In the genomic region with DNA sequence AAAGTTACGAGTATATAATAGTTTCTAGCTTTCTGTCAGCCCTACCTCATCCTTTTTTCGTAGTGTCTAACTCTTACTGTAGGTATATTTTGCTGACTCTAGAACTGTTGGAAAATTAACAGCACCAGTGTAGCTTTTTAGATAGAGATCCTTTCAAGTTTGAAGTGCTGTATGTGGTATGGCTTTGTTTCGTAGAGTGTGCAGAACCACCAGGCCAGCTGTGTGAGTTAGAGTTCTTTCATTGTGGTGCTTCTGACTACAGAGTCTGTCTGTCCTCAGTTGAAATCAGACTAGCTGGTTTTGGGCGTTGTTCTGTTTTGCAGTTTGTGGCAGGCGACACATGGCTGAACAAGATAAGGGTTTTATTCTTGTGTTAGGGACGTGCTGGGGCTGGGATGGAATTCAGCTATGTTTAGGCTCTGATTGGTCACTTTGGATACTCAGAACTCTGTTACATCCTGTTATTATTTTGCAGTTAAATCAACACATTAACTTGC, we compare ENCODE assay signal across 10 cellular contexts. TPM values are rescaled to one million over a fixed set of nuclear protein-coding genes. Genes with fewer than 3 reads are reported as not detected.
DNase-seq lines count a peak whose midpoint lies in the region; ATAC-seq, FAIRE-seq and TF ChIP-seq lines count a peak whose summit lies in the region.
"Had no signal": no experiment of that assay in that cellular context is flagged by ENCODE, and none has a peak within 500 bp of the region (broad histone marks: within the 10 kb centered on the region; RNA-seq: fewer than 3 reads in every experiment).

No MANE protein-coding gene starts in this region.

- POLR2A ChIA-PET in HepG2 (lab: Yijun Ruan, JAX), result no interaction called here

- no peak for DNase-seq in T-helper 2 cell treated with Interferon-gamma antibody and Interleukin-4, amounts not matched to agents 5 μg/mL and 100 μg/mL, for 36 hours (ENCODE audit: low spot score)
- no peak for DNase-seq in T-helper 2 cell
- DNase-seq in bronchial epithelial cell (ENCODE audit: low read depth), result peak; percentile 63
- DNase-seq in HepG2 (ENCODE audit: low spot score), result peak; percentile 40
- DNase-seq in thyroid gland, result peak; percentile 30 to 39
- DNase-seq in SIG-M5 treated with dmso at 0.1 percent for 504 hours (lab: John Stamatoyannopoulos, UW; ENCODE audit: unreplicated experiment), result no peak
- DNase-seq in epidermal melanocyte (ENCODE audit: insufficient read length, low spot score), result no peak

- no TSS peak for BruUV-seq in HepG2 (replicated peaks; lab: Mats Ljungman, UMichigan)

- peaks cover 5% of the 10 kb centered on the region for H3K9me3 Mint-ChIP-seq in T-helper 2 cell treated with Interferon-gamma antibody and Interleukin-4, amounts not matched to agents 5 μg/mL and 100 μg/mL, for 36 hours

- peaks cover 78% of the 10 kb centered on the region for H3K79me2 ChIP-seq in HepG2 (ENCODE audit: insufficient read depth, low read length)

- ATAC-seq in HepG2 (peak; percentile 7; the same call in 1 of the 3 replicates), GM21515 (IDR thresholded peaks at IDR 0.05; ENCODE audit: unreplicated experiment) (no peak)

- TF ChIP-seq EP300 in HepG2 (IDR thresholded peaks at IDR 0.05; ENCODE audit: low read depth in 2 of 2, low read length in 2 of 2) (no peak), HepG2 (CRISPR knock-in tag; IDR thresholded peaks at IDR 0.05; ENCODE audit: borderline replicate concordance) (no peak)

- no peaks in the 10 kb centered on the region for H3K27me3 ChIP-seq in bronchial epithelial cell (ENCODE audit: control insufficient read depth, insufficient read depth, low read length)
- H3K27me3 ChIP-seq in HepG2 (ENCODE audit: control insufficient read depth in 1 of 2, insufficient read depth in 2 of 2, low read length in 2 of 2), result no peaks in the 10 kb centered on the region; a peak in 1 of 5 replicates
- no peaks in the 10 kb centered on the region for H3K27me3 ChIP-seq in thyroid gland

- peaks cover 60% of the 10 kb centered on the region for H3K27me3 Mint-ChIP-seq in T-helper 2 cell treated with Interferon-gamma antibody and Interleukin-4, amounts not matched to agents 5 μg/mL and 100 μg/mL, for 36 hours (ENCODE audit: low read depth)

- no peak overlapping the region for H3K27ac Mint-ChIP-seq in T-helper 2 cell treated with Interferon-gamma antibody and Interleukin-4, amounts not matched to agents 5 μg/mL and 100 μg/mL, for 36 hours

- FAIRE-seq in bronchial epithelial cell (lab: Jason Lieb, UNC), result no peak
- no peak for FAIRE-seq in HepG2 (lab: Jason Lieb, UNC)
- FAIRE-seq: TTC549 had no signal

- TF ChIP-seq CTCF in bronchial epithelial cell (IDR thresholded peaks at IDR 0.05; ENCODE audit: insufficient read depth, low read length, severe bottlenecking), result no peak
- no peak for TF ChIP-seq CTCF in HepG2 (CRISPR knock-in tag; IDR thresholded peaks at IDR 0.05)
- no peak for TF ChIP-seq CTCF in thyroid gland (IDR thresholded peaks at IDR 0.05)

- in situ Hi-C loops in HepG2 (cut with HindIII; ENCODE audit: extremely low pct_ligation_motif_present, low pct_unique_long_range_greater_than_20kb), result loop anchor here (5.0 kb wide), 1 partner anchor 53 kb away; no protein-coding TSS in a partner anchor

- H3K9me3 ChIP-seq in HepG2 (ENCODE audit: low read length), result no peaks in the 10 kb centered on the region
- no peaks in the 10 kb centered on the region for H3K9me3 ChIP-seq in thyroid gland

- H3K4me2 ChIP-seq in HepG2 (ENCODE audit: low read depth, low read length), result peak overlapping the region; percentile 95

- H3K4me3 ChIP-seq in bronchial epithelial cell (ENCODE audit: low read depth, low read length) (peak overlapping the region; percentile 20), HepG2 (replicated peaks in 1 of 3; ENCODE audit: insufficient read depth in 1 of 3, low read depth in 2 of 3, low read length in 3 of 3) (peak overlapping the region; percentile 80 to 96 (median 86)), thyroid gland (replicated peaks in 1 of 3) (peak overlapping the region in 1 of 3 donors; percentile 8)
- H3K4me3 ChIP-seq: BLaER1 treated with 17β-estradiol and CSF1 and Interleukin-3, amounts not matched to agents 10 nM and 100 nM had no signal

- CTCF ChIA-PET in HepG2 (lab: Yijun Ruan, JAX; ENCODE audit: low intra/inter-chr PET ratio, low total read pairs), result no interaction called here

- H3K27ac ChIP-seq in HepG2 (ENCODE audit: extremely low read length, insufficient read depth, low read length) (peak overlapping the region; percentile 52), thyroid gland (peak overlapping the region; percentile 16 to 99 (median 93))
- H3K27ac ChIP-seq: BLaER1 treated with 17β-estradiol and CSF1 and Interleukin-3, amounts not matched to agents 10 nM and 100 nM had no signal

- peaks cover 37% of the 10 kb centered on the region for H3K4me1 Mint-ChIP-seq in T-helper 2 cell treated with Interferon-gamma antibody and Interleukin-4, amounts not matched to agents 5 μg/mL and 100 μg/mL, for 36 hours (ENCODE audit: low read depth)

- peaks cover 7% of the 10 kb centered on the region for H3K36me3 Mint-ChIP-seq in T-helper 2 cell treated with Interferon-gamma antibody and Interleukin-4, amounts not matched to agents 5 μg/mL and 100 μg/mL, for 36 hours (ENCODE audit: low read depth)

- H4K20me1 ChIP-seq in HepG2 (ENCODE audit: insufficient read depth, low read length), result peaks cover 29% of the 10 kb centered on the region

- H3K9ac ChIP-seq in HepG2 (ENCODE audit: insufficient read depth, low read depth, low read length), result peak overlapping the region; percentile 67
- H3K9ac ChIP-seq: BLaER1 treated with 17β-estradiol and CSF1 and Interleukin-3, amounts not matched to agents 10 nM and 100 nM had no signal

- TF ChIP-seq POLR2A in HepG2 (IDR thresholded peaks at IDR 0.05; ENCODE audit: insufficient read depth in 1 of 2, low read depth in 2 of 2, low read length in 2 of 2) (no peak), thyroid gland (IDR thresholded peaks at IDR 0.05) (peak in 1 of 2 donors; percentile 53)

- peak overlapping the region; percentile 8 for H3K4me3 Mint-ChIP-seq in T-helper 2 cell treated with Interferon-gamma antibody and Interleukin-4, amounts not matched to agents 5 μg/mL and 100 μg/mL, for 36 hours

- H3K36me3 ChIP-seq in bronchial epithelial cell (ENCODE audit: control insufficient read depth, insufficient read depth, low read length) (no peaks in the 10 kb centered on the region), HepG2 (replicated peaks in 1 of 2; ENCODE audit: control insufficient read depth in 1 of 2, insufficient read depth in 2 of 2, low read length in 2 of 2) (no peaks in the 10 kb centered on the region), thyroid gland (no peaks in the 10 kb centered on the region)

- TF ChIP-seq RAD21 in HepG2 (CRISPR knock-in tag; IDR thresholded peaks at IDR 0.05), result no peak

- H2AFZ ChIP-seq in HepG2 (ENCODE audit: low read length), result no peak overlapping the region

- WGBS in HepG2 (ENCODE audit: low lambda C conversion rate), result 21% methylated on average over 4 of the region's 6 CpGs
- WGBS in thyroid gland, 2 donors, result 16 to 22% methylated on average over 6 of the region's 6 CpGs

- intact Hi-C loops in HepG2 (cut with micrococcal nuclease; ENCODE audit: unreplicated experiment), result loop anchor here (5.0 kb wide), 2 partner anchors 33 to 93 kb away; no protein-coding TSS in a partner anchor
- intact Hi-C loops in thyroid gland (cut with DNase I), result loop anchor here (5.0 kb wide), 1 partner anchor 348 kb away; no protein-coding TSS in a partner anchor

- peaks cover 62% of the 10 kb centered on the region for H3K4me1 ChIP-seq in HepG2 (ENCODE audit: insufficient read depth, low read length)
- peaks cover 39 to 42% of the 10 kb centered on the region in 2 donors for H3K4me1 ChIP-seq in thyroid gland

RNA-seq across cellular contexts. Expression of a gene that starts 3.2 kb away (rescaled TPM):
- total RNA-seq in bronchial epithelial cell, result 65.6 and 87.6 TPM in 2 replicates
- total RNA-seq in HepG2 (2016; rRNA removed; fragmentation: Illumina TruSeq; extraction: Trizol), result 54.4 and 72.2 TPM in 2 replicates
- 23.8 and 24.8 TPM in 2 replicates for total RNA-seq in HepG2 (2016; cell fraction: cytosol; rRNA removed; fragmentation: Illumina TruSeq; extraction: Trizol; ENCODE audit: low read depth)
- 51.9 and 66.9 TPM in 2 replicates for total RNA-seq in HepG2 (2016; cell fraction: insoluble cytoplasmic fraction; rRNA removed; fragmentation: Illumina TruSeq; extraction: Trizol)
- 27.8 and 29.0 TPM in 2 replicates for total RNA-seq in HepG2 (2016; cell fraction: membrane; rRNA removed; fragmentation: Illumina TruSeq; extraction: Trizol)
- 65.7 and 68.9 TPM in 2 replicates for total RNA-seq in HepG2 (2016; cell fraction: nucleus; rRNA removed; fragmentation: Illumina TruSeq; extraction: Trizol)
- 16.2 and 17.9 TPM in 2 replicates for polyA plus RNA-seq in HepG2 (2011; rRNA removed)
- 10.1 and 15.9 TPM in 2 replicates for polyA plus RNA-seq in HepG2 (2011; cell fraction: cytosol; rRNA removed)
- polyA plus RNA-seq in HepG2 (2011; cell fraction: nucleus; rRNA removed), result 18.6 and 22.0 TPM in 2 replicates
- 30.2 and 31.4 TPM in 2 replicates for polyA plus RNA-seq in HepG2 (2012)
- polyA plus RNA-seq in HepG2 (2016; cell fraction: cytosol; fragmentation: Illumina TruSeq; extraction: Trizol; ENCODE audit: low read depth), result 0.95 and 1.2 TPM in 2 replicates
- 35.8 and 36.1 TPM in 2 replicates for polyA plus RNA-seq in HepG2 (2016; cell fraction: insoluble cytoplasmic fraction; fragmentation: Illumina TruSeq; extraction: Trizol; ENCODE audit: low read depth)
- polyA plus RNA-seq in HepG2 (2016; cell fraction: membrane; fragmentation: Illumina TruSeq; extraction: Trizol; ENCODE audit: low read depth), result 5.1 and 6.3 TPM in 2 replicates
- polyA plus RNA-seq in HepG2 (2016; cell fraction: nucleus; fragmentation: Illumina TruSeq; extraction: Trizol; ENCODE audit: insufficient read depth, low read depth), result 31.1 and 33.7 TPM in 2 replicates
- polyA minus RNA-seq in HepG2 (2011; rRNA and poly(A)+ RNA removed; ENCODE audit: low replicate concordance), result 46.5 and 46.8 TPM in 2 replicates
- 52.1 and 66.1 TPM in 2 replicates for polyA minus RNA-seq in HepG2 (2011; cell fraction: cytosol; rRNA and poly(A)+ RNA removed)
- polyA minus RNA-seq in HepG2 (2011; cell fraction: nucleus; rRNA and poly(A)+ RNA removed), result 151 and 164 TPM in 2 replicates
- total RNA-seq in thyroid gland, result 100 to 1,000 TPM; 169 to 268 (median 197) TPM

RNA-seq across cellular contexts. Expression of a gene that starts 14.3 kb away (rescaled TPM):
- total RNA-seq in bronchial epithelial cell, result 1.7 and 1.8 TPM in 2 replicates
- 4.1 and 6.1 TPM in 2 replicates for total RNA-seq in HepG2 (2016; rRNA removed; fragmentation: Illumina TruSeq; extraction: Trizol)
- total RNA-seq in HepG2 (2016; cell fraction: cytosol; rRNA removed; fragmentation: Illumina TruSeq; extraction: Trizol; ENCODE audit: low read depth), result 9.6 and 10.5 TPM in 2 replicates
- total RNA-seq in HepG2 (2016; cell fraction: insoluble cytoplasmic fraction; rRNA removed; fragmentation: Illumina TruSeq; extraction: Trizol), result 3.9 and 5.8 TPM in 2 replicates
- total RNA-seq in HepG2 (2016; cell fraction: membrane; rRNA removed; fragmentation: Illumina TruSeq; extraction: Trizol), result 9.2 and 11.6 TPM in 2 replicates
- total RNA-seq in HepG2 (2016; cell fraction: nucleus; rRNA removed; fragmentation: Illumina TruSeq; extraction: Trizol), result 5.6 and 5.9 TPM in 2 replicates
- 7.2 and 7.6 TPM in 2 replicates for polyA plus RNA-seq in HepG2 (2011; rRNA removed)
- 5.8 and 7.1 TPM in 2 replicates for polyA plus RNA-seq in HepG2 (2011; cell fraction: cytosol; rRNA removed)
- polyA plus RNA-seq in HepG2 (2011; cell fraction: nucleus; rRNA removed), result 10.9 and 15.5 TPM in 2 replicates
- 3.8 and 5.5 TPM in 2 replicates for polyA plus RNA-seq in HepG2 (2012)
- polyA plus RNA-seq in HepG2 (2016; cell fraction: cytosol; fragmentation: Illumina TruSeq; extraction: Trizol; ENCODE audit: low read depth), result 12.4 and 13.2 TPM in 2 replicates
- 3.1 and 3.6 TPM in 2 replicates for polyA plus RNA-seq in HepG2 (2016; cell fraction: insoluble cytoplasmic fraction; fragmentation: Illumina TruSeq; extraction: Trizol; ENCODE audit: low read depth)
- 8.8 and 10.0 TPM in 2 replicates for polyA plus RNA-seq in HepG2 (2016; cell fraction: membrane; fragmentation: Illumina TruSeq; extraction: Trizol; ENCODE audit: low read depth)
- 10.3 and 11.4 TPM in 2 replicates for polyA plus RNA-seq in HepG2 (2016; cell fraction: nucleus; fragmentation: Illumina TruSeq; extraction: Trizol; ENCODE audit: insufficient read depth, low read depth)
- polyA minus RNA-seq in HepG2 (2011; rRNA and poly(A)+ RNA removed; ENCODE audit: low replicate concordance), result 9.7 and 11.0 TPM in 2 replicates
- polyA minus RNA-seq in HepG2 (2011; cell fraction: cytosol; rRNA and poly(A)+ RNA removed), result 2.6 and 3.7 TPM in 2 replicates
- polyA minus RNA-seq in HepG2 (2011; cell fraction: nucleus; rRNA and poly(A)+ RNA removed), result 4.5 and 8.3 TPM in 2 replicates
- total RNA-seq in thyroid gland, result 10 to 100 TPM; 12.5 to 14.0 (median 13.4) TPM

Comparison
In these comparisons a context has a peak if more than half of its experiments do, and no peak if none do; other contexts are left out.
1. DNase-seq: peak in bronchial epithelial cell (single experiment), HepG2 (single experiment) and thyroid gland (2 of 2); none in T-helper 2 cell treated with Interferon-gamma antibody and Interleukin-4, amounts not matched to agents 5 μg/mL and 100 μg/mL, for 36 hours (single experiment), T-helper 2 cell (0 of 5), SIG-M5 treated with dmso at 0.1 percent for 504 hours (single experiment) and epidermal melanocyte (single experiment).